8 cellular contexts compared by ENCODE assay signal in the genomic region with DNA sequence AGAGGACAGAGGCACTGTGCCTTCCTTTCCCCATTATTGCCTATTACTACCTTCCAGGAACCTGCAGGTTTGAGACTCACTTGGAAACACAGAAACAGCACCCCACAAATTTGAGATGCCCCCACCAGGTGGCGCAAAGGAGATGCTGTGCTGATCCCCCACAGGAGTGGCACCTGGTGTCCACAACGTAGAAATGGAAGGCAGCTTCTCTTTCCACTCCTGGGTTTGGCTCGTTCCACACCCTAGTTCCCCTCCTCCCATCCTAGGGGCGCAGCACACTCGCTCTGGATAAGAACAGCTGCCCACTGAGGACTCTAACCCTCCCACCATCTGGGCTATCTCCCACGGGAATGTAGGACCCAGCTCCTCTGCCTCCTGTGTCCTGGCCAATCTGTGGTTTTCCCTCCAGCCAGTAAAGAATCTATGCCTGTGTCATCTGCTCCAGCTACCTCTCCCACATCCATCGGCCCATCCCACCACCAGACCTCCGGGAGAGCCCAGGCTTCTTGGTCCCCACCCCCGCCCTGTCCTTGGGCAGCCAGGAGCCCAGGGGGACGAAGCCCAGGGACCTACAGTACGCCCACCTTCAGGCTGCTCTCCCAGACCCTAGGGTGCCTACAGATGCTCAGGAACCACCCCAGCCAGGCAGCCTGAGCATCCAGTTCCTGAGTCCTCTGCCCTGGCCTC. TPM values are rescaled to one million over a fixed set of nuclear protein-coding genes. Genes with fewer than 3 reads are reported as not detected.
DNase-seq lines count a peak whose midpoint lies in the region; ATAC-seq and FAIRE-seq lines count a peak whose summit lies in the region.

No MANE protein-coding gene starts in this region.

- no peaks in the 10 kb centered on the region for H3K27me3 ChIP-seq in SJCRH30

- H3K36me3 ChIP-seq in ES-I3 (ENCODE audit: insufficient read depth, low read length) (peaks cover under 1% of the 10 kb centered on the region; the same call in 1 of the 2 replicates), SJCRH30 (no peaks in the 10 kb centered on the region)

- H3K4me1 ChIP-seq in ES-I3 (ENCODE audit: insufficient read depth, low read length): 0 out of 2 replicates have a peak, but pooled peaks cover 5% of the 10 kb centered on the region
- no peaks in the 10 kb centered on the region; the same call in none of the 2 replicates for H3K4me1 ChIP-seq in SJCRH30

- DNase-seq in MV-4-11 (lab: John Stamatoyannopoulos, UW) (peak; percentile 68), SJCRH30 (peak; percentile 80 to 88), frontal cortex (ENCODE audit: low spot score in 2 of 2) (peak; percentile 51 to 67), nucleus accumbens (lab: John Stamatoyannopoulos, UW) (peak in 53 of 56 donors; percentile 17 to 92 (median 59)), substantia nigra (lab: John Stamatoyannopoulos, UW) (peak in 41 of 49 donors; percentile 10 to 81 (median 54))
- peak; percentile 69 to 89 (median 88) for DNase-seq in activated naive CD4-positive, alpha-beta T cell (lab: John Stamatoyannopoulos, UW)

- no peak for FAIRE-seq in frontal cortex (lab: Jason Lieb, UNC)

- H3K9me3 ChIP-seq in ES-I3 (ENCODE audit: control insufficient read depth, insufficient read depth, low read length) (no peaks in the 10 kb centered on the region), SJCRH30 (replicated peaks) (no peaks in the 10 kb centered on the region)

- H3K27ac ChIP-seq in SJCRH30 (no peak overlapping the region), substantia nigra (ENCODE audit: low read depth, low read length, poor library complexity, severe bottlenecking) (peak overlapping the region; percentile 98)

- peak overlapping the region; percentile 82 for H3K4me3 ChIP-seq in SJCRH30

- peak overlapping the region; percentile 52 for H3K9ac ChIP-seq in ES-I3 (ENCODE audit: low read depth, low read length)

- no peak for ATAC-seq in HG03139 (IDR thresholded peaks at IDR 0.05; ENCODE audit: unreplicated experiment)

RNA-seq across cellular contexts. Expression of a gene that starts 0.7 kb away (rescaled TPM):
- total RNA-seq in SJCRH30 (2014; rRNA removed; shearing (Covaris generic)): 4.1 and 4.5 TPM in 2 replicates
- 7.7 TPM for total RNA-seq in frontal cortex

RNA-seq across cellular contexts. Expression of a gene that starts 1.5 kb away (rescaled TPM):
- 25.2 and 31.7 TPM in 2 replicates for total RNA-seq in SJCRH30 (2014; rRNA removed; shearing (Covaris generic))
- total RNA-seq in frontal cortex: 13.9 TPM

RNA-seq across cellular contexts. Expression of a gene that starts 33.4 kb away (rescaled TPM):
- total RNA-seq in SJCRH30 (2014; rRNA removed; shearing (Covaris generic)): 0.79 and 1.0 TPM in 2 replicates
- 21.2 TPM for total RNA-seq in frontal cortex

RNA-seq across cellular contexts. Expression of a gene that starts 33.9 kb away (rescaled TPM):
- total RNA-seq in SJCRH30 (2014; rRNA removed; shearing (Covaris generic)): 84.2 and 90.9 TPM in 2 replicates
- total RNA-seq in frontal cortex: 74.6 TPM

RNA-seq across cellular contexts. Expression of a gene that starts 48.2 kb away (rescaled TPM):
- 12.1 and 12.7 TPM in 2 replicates for total RNA-seq in SJCRH30 (2014; rRNA removed; shearing (Covaris generic))
- total RNA-seq in frontal cortex: 2.9 TPM

Comparison
In these comparisons a context has a peak if more than half of its experiments do, and no peak if none do; other contexts are left out.
1. RNA of a gene that starts 33.4 kb away (total RNA-seq): 21.2 TPM in frontal cortex (single experiment); 0.79 to 1.0 TPM in SJCRH30; every median in the first group is over 10 times any median in the second.
2. Peak in every context shown above with its lines, with median percentiles within 50 percentile points of each other: DNase-seq.